In the genomic region with DNA sequence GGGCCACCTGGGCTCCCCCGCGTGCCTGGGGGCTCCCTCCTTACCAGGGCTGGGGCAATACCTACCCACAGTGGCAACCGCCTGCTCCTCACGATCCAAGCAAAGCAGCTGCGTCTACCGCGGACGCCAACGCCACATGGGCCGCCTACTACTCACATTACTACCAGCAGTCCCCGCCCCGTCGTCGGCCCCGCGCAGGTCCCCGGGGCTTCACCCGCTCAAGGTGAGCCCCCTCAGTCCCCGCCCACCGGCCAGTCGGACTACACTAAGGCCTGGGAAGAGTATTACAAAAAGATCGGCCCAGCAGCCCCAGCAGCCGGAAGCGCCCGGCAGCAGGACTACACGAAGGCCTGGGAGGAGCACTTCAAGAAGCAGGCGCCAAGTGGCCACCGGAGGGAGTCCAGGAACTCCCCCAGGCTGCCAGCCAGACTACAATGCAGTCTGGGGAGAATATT, we compare ENCODE assay signal across 2 cellular contexts.
A peak's percentile ranks its signal among the peaks of the same experiment; 100 is the strongest.
TF ChIP-seq lines count a peak whose summit lies in the region.

No MANE protein-coding gene starts in this region.

TF ChIP-seq in HCT116, 20 proteins besides CTCF, POLR2A, EP300 and RAD21 (continued from another document):
- TF ChIP-seq, protein P1, sequence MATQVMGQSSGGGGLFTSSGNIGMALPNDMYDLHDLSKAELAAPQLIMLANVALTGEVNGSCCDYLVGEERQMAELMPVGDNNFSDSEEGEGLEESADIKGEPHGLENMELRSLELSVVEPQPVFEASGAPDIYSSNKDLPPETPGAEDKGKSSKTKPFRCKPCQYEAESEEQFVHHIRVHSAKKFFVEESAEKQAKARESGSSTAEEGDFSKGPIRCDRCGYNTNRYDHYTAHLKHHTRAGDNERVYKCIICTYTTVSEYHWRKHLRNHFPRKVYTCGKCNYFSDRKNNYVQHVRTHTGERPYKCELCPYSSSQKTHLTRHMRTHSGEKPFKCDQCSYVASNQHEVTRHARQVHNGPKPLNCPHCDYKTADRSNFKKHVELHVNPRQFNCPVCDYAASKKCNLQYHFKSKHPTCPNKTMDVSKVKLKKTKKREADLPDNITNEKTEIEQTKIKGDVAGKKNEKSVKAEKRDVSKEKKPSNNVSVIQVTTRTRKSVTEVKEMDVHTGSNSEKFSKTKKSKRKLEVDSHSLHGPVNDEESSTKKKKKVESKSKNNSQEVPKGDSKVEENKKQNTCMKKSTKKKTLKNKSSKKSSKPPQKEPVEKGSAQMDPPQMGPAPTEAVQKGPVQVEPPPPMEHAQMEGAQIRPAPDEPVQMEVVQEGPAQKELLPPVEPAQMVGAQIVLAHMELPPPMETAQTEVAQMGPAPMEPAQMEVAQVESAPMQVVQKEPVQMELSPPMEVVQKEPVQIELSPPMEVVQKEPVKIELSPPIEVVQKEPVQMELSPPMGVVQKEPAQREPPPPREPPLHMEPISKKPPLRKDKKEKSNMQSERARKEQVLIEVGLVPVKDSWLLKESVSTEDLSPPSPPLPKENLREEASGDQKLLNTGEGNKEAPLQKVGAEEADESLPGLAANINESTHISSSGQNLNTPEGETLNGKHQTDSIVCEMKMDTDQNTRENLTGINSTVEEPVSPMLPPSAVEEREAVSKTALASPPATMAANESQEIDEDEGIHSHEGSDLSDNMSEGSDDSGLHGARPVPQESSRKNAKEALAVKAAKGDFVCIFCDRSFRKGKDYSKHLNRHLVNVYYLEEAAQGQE (IDR thresholded peaks at IDR 0.05; ENCODE audit: low read depth) = no peak
- no peak for TF ChIP-seq EZH2 (IDR thresholded peaks at IDR 0.05)

TF ChIP-seq in WTC11, 78 proteins besides CTCF, POLR2A, EP300 and RAD21 (continued from another document):
- TF ChIP-seq, protein P2, sequence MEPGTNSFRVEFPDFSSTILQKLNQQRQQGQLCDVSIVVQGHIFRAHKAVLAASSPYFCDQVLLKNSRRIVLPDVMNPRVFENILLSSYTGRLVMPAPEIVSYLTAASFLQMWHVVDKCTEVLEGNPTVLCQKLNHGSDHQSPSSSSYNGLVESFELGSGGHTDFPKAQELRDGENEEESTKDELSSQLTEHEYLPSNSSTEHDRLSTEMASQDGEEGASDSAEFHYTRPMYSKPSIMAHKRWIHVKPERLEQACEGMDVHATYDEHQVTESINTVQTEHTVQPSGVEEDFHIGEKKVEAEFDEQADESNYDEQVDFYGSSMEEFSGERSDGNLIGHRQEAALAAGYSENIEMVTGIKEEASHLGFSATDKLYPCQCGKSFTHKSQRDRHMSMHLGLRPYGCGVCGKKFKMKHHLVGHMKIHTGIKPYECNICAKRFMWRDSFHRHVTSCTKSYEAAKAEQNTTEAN (CRISPR knock-in tag; IDR thresholded peaks at IDR 0.05) = no peak
- TF ChIP-seq KAT7 (CRISPR knock-in tag; IDR thresholded peaks at IDR 0.05; ENCODE audit: borderline replicate concordance) = no peak
- no peak for TF ChIP-seq IRF2 (CRISPR knock-in tag; IDR thresholded peaks at IDR 0.05; ENCODE audit: borderline replicate concordance, low read depth)
- TF ChIP-seq, protein P3, sequence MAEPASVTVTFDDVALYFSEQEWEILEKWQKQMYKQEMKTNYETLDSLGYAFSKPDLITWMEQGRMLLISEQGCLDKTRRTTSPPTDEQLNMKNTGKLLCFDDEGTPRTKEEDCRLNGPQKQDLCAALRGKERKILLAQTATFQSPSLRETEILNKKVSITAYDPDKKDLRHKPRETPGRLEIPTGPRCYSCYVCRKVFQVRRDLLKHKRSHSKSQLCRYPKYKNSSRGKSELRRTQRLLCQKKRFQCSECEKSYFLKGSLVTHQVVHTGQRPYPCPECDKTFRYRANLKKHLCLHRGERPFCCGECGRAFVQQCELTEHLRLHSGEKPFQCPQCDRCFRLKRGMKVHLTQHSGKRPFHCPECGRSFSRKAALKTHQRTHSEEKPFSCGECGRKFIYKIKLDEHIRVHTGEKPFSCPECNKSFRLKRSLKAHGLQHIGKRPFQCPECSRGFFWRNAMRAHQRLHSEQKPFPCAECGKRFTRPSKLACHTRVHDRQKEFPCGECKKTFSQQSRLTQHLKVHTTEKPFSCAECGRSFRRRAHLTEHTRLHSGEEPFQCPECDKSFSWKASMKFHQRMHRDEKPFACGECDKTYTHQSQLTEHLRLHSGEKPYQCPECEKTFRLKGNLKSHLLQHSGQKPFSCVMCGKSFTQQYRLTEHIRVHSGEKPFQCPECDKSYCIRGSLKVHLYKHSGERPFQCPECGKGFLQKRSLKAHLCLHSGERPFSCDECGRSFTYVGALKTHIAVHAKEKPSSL (CRISPR knock-in tag; conservative IDR thresholded peaks at IDR 0.05) = no peak
- TF ChIP-seq, protein P4, sequence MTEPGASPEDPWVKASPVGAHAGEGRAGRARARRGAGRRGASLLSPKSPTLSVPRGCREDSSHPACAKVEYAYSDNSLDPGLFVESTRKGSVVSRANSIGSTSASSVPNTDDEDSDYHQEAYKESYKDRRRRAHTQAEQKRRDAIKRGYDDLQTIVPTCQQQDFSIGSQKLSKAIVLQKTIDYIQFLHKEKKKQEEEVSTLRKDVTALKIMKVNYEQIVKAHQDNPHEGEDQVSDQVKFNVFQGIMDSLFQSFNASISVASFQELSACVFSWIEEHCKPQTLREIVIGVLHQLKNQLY (CRISPR knock-in tag; IDR thresholded peaks at IDR 0.05) = no peak
- TF ChIP-seq GABPB1 (CRISPR knock-in tag; IDR thresholded peaks at IDR 0.05) = no peak
- TF ChIP-seq, protein P5, sequence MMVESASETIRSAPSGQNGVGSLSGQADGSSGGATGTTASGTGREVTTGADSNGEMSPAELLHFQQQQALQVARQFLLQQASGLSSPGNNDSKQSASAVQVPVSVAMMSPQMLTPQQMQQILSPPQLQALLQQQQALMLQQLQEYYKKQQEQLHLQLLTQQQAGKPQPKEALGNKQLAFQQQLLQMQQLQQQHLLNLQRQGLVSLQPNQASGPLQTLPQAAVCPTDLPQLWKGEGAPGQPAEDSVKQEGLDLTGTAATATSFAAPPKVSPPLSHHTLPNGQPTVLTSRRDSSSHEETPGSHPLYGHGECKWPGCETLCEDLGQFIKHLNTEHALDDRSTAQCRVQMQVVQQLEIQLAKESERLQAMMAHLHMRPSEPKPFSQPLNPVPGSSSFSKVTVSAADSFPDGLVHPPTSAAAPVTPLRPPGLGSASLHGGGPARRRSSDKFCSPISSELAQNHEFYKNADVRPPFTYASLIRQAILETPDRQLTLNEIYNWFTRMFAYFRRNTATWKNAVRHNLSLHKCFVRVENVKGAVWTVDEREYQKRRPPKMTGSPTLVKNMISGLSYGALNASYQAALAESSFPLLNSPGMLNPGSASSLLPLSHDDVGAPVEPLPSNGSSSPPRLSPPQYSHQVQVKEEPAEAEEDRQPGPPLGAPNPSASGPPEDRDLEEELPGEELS (CRISPR knock-in tag; IDR thresholded peaks at IDR 0.05) = 0 out of 2 replicates have a peak, but pooled peaks have one; percentile 28
- 0 out of 2 replicates have a peak, but pooled peaks have one; percentile 16 for TF ChIP-seq RELA (CRISPR knock-in tag; IDR thresholded peaks at IDR 0.05; ENCODE audit: borderline replicate concordance)
